32 cellular contexts compared by ENCODE assay signal in the genomic region with DNA sequence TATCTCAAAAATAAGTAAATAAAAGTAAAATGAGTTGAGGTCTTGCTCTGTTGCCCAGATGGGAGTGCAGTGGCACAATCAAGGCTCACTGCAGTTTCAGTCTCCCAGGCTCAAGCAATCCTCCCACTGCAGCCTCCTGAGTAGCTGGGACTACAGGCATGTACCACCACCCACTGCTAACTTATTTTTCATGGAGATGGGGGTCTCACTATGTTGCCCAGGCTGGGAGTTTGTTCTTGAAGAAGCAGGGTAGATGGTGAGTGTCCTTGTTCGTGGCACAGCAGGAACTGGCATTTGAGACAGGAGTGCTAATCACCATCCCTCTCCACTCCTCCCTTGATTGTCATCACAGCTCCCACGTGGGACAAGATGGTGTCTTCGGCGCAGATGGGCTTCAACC. TPM values are rescaled to one million over a fixed set of nuclear protein-coding genes. Genes with fewer than 3 reads are reported as not detected.
"Had no signal": no experiment of that assay in that cellular context is flagged by ENCODE, and none has a peak within 500 bp of the region (broad histone marks: within the 10 kb centered on the region; RNA-seq: fewer than 3 reads in every experiment).

No MANE protein-coding gene starts in this region.

- H3K4me3 ChIP-seq: suprapubic skin, testis, thoracic aorta, thyroid gland, tibial artery, tibial nerve, transverse colon, upper lobe of left lung, upper lobe of right lung, uterus, vagina had no signal

- FAIRE-seq: urothelium cell line had no signal

- H3K9me3 ChIP-seq: suprapubic skin, testis, thoracic aorta, thyroid gland, tibial artery, transverse colon, upper lobe of left lung, upper lobe of right lung, uterus, vagina had no signal

- H3K4me1 Mint-ChIP-seq: stimulated activated effector memory CD8-positive, alpha-beta T cell treated with anti-CD3 and anti-CD28 coated beads, Interleukin-12 subunit alpha, Interleukin-12 subunit beta, amount 100 ng/mL, for 72 hours had no signal

- H3K27me3 Mint-ChIP-seq: stimulated activated memory B cell treated with anti-CD40 and anti-IgM and Interleukin-4, amounts not matched to agents 10 μg/mL and 1 μg/mL and 100 μg/mL, for 72 hours; type B pancreatic cell had no signal

- H3K4me3 Mint-ChIP-seq: stimulated activated effector memory CD8-positive, alpha-beta T cell treated with anti-CD3 and anti-CD28 coated beads, Interleukin-12 subunit alpha, Interleukin-12 subunit beta, amount 100 ng/mL, for 72 hours; stimulated activated memory B cell treated with anti-CD40 and anti-IgM and Interleukin-4, amounts not matched to agents 10 μg/mL and 1 μg/mL and 100 μg/mL, for 72 hours; stimulated activated naive B cell treated with anti-CD40 and anti-IgM and Interleukin-4, amounts not matched to agents 10 μg/mL and 1 μg/mL and 100 μg/mL, for 72 hours; stimulated activated naive CD8-positive, alpha-beta T cell treated with anti-CD3 and anti-CD28 coated beads, Interleukin-15, Interleukin-2, amounts not matched to agents 100 ng/mL and 50 ng/mL, for 24 hours had no signal

- DNase-seq: stimulated activated CD4-positive, alpha-beta T cell treated with anti-CD3 and anti-CD28 coated beads, Interleukin-2, amount 100 ng/mL, for 24 hours; stimulated activated CD4-positive, alpha-beta T cell treated with anti-CD3 and anti-CD28 coated beads, Interleukin-2, amount 100 ng/mL, for 48 hours; stimulated activated CD4-positive, alpha-beta T cell treated with anti-CD3 and anti-CD28 coated beads, Interleukin-4, amount 100 ng/mL, for 1 hour; stimulated activated CD4-positive, alpha-beta T cell treated with anti-CD3 and anti-CD28 coated beads, Interleukin-4, amount 100 ng/mL, for 24 hours; stimulated activated CD4-positive, alpha-beta T cell treated with anti-CD3 and anti-CD28 coated beads, Interleukin-4, amount 100 ng/mL, for 4 hours; stimulated activated CD8-positive, alpha-beta memory T cell treated with anti-CD3 and anti-CD28 coated beads, Interleukin-4, amount 100 ng/mL, for 48 hours; stimulated activated naive B cell treated with anti-CD40 and anti-IgM and Interleukin-4, amounts not matched to agents 10 μg/mL and 1 μg/mL and 100 μg/mL, for 72 hours; stimulated activated naive CD4-positive, alpha-beta T cell; stimulated activated naive CD4-positive, alpha-beta T cell treated with Interleukin-2 at 50 U/mL for 16 hours; stimulated activated naive CD8-positive, alpha-beta T cell treated with anti-CD3 and anti-CD28 coated beads, Interleukin-15, amount 100 ng/mL, for 72 hours; stimulated activated naive CD8-positive, alpha-beta T cell treated with anti-CD3 and anti-CD28 coated beads, Interleukin-15, Interleukin-2, amounts not matched to agents 100 U/mL and 50 U/mL, for 24 hours; substantia nigra; testis; thyroid gland; tibial artery; transverse colon; upper lobe of left lung; upper lobe of right lung; uterus had no signal

- ATAC-seq: stimulated activated effector memory CD8-positive, alpha-beta T cell treated with anti-CD3 and anti-CD28 coated beads, Interleukin-12 subunit alpha, Interleukin-12 subunit beta, amount 100 ng/mL, for 72 hours; stimulated activated memory B cell treated with anti-CD40 and anti-IgM and Interleukin-4, amounts not matched to agents 10 μg/mL and 1 μg/mL and 100 μg/mL, for 72 hours; stimulated activated naive B cell treated with anti-CD40 and anti-IgM and Interleukin-4, amounts not matched to agents 10 μg/mL and 1 μg/mL and 100 μg/mL, for 72 hours; stimulated activated naive CD8-positive, alpha-beta T cell treated with anti-CD3 and anti-CD28 coated beads, Interleukin-15, amount 100 ng/mL, for 72 hours; stimulated activated naive CD8-positive, alpha-beta T cell treated with anti-CD3 and anti-CD28 coated beads, Interleukin-15, Interleukin-2, amounts not matched to agents 100 U/mL and 50 U/mL, for 24 hours; upper lobe of right lung had no signal

- H3K4me1 ChIP-seq: suprapubic skin, testis, thyroid gland, tibial artery, tibial nerve, transverse colon, upper lobe of left lung, upper lobe of right lung, uterus, vagina had no signal

- H3K36me3 ChIP-seq: suprapubic skin, thoracic aorta, thyroid gland, tibial artery, tibial nerve, transverse colon, upper lobe of left lung, upper lobe of right lung, uterus, vagina had no signal

- H3K27ac ChIP-seq: suprapubic skin, testis, thoracic aorta, thyroid gland, tibial artery, tibial nerve, transverse colon, upper lobe of left lung, upper lobe of right lung, uterus, vagina had no signal

- H3K27ac Mint-ChIP-seq: stimulated activated effector memory CD8-positive, alpha-beta T cell treated with anti-CD3 and anti-CD28 coated beads, Interleukin-12 subunit alpha, Interleukin-12 subunit beta, amount 100 ng/mL, for 72 hours; stimulated activated memory B cell treated with anti-CD40 and anti-IgM and Interleukin-4, amounts not matched to agents 10 μg/mL and 1 μg/mL and 100 μg/mL, for 72 hours; stimulated activated naive B cell treated with anti-CD40 and anti-IgM and Interleukin-4, amounts not matched to agents 10 μg/mL and 1 μg/mL and 100 μg/mL, for 72 hours; stimulated activated naive CD8-positive, alpha-beta T cell treated with anti-CD3 and anti-CD28 coated beads, Interleukin-15, amount 100 ng/mL, for 72 hours; stimulated activated naive CD8-positive, alpha-beta T cell treated with anti-CD3 and anti-CD28 coated beads, Interleukin-15, Interleukin-2, amounts not matched to agents 100 ng/mL and 50 ng/mL, for 24 hours; type B pancreatic cell had no signal

- H3K9me3 Mint-ChIP-seq: stimulated activated effector memory CD8-positive, alpha-beta T cell treated with anti-CD3 and anti-CD28 coated beads, Interleukin-12 subunit alpha, Interleukin-12 subunit beta, amount 100 ng/mL, for 72 hours; stimulated activated memory B cell treated with anti-CD40 and anti-IgM and Interleukin-4, amounts not matched to agents 10 μg/mL and 1 μg/mL and 100 μg/mL, for 72 hours; stimulated activated naive B cell treated with anti-CD40 and anti-IgM and Interleukin-4, amounts not matched to agents 10 μg/mL and 1 μg/mL and 100 μg/mL, for 72 hours; stimulated activated naive CD8-positive, alpha-beta T cell treated with anti-CD3 and anti-CD28 coated beads, Interleukin-15, Interleukin-2, amounts not matched to agents 100 ng/mL and 50 ng/mL, for 24 hours; type B pancreatic cell had no signal

- H3K27me3 ChIP-seq: suprapubic skin, testis, thyroid gland, tibial artery, tibial nerve, transverse colon, upper lobe of left lung, upper lobe of right lung, uterus, vagina had no signal

RNA-seq across cellular contexts. Expression of a gene that starts 22.3 kb away (rescaled TPM):
- total RNA-seq: subcutaneous adipose tissue, suprapubic skin, temporal lobe, thoracic aorta, thyroid gland, tibial nerve, transverse colon, upper lobe of right lung, ureter, urinary bladder, vagina had no signal
- polyA plus RNA-seq: urinary bladder had no signal
